ENCODE assay signal across 16 cellular contexts in the genomic region with DNA sequence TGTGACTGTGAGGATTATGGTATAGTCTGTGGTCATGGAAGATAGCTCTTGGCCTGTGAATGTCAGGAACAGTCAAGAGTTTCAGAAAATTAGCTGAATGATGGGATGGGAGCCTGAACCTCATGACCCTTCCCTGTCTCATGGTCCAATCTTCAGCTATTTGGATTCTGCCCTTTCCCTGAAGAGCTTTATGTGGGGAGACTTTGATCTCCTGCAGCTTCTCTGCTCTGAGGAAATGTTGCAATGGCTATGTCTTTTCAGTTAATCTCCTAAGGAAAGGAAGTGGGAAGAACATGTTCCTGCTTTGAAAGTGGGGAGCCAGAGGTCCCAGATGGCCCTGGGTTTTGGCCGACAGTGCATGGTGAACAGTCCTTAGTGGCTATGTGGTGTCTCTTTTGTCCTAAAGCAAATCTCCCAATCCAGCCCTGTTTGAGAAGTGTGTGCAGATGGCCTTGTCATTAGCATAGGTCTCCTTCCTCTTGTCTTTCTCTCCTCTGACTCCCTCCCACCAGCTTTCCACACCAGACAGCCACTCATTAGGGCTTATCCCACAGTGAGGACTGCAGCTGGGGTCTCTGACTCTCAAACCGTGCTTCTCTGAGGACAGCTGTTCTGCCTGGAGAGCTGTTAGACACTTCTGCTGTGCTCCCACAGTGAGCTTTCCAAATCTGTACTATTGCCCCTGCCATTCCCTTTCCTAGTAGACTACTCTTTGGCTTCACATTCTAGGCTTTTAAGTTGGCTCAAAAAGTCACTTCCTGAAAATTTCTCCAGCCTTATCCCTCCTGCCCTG.
DNase-seq lines count a peak whose midpoint lies in the region; ATAC-seq, FAIRE-seq and TF ChIP-seq lines count a peak whose summit lies in the region.
"Had no signal": no experiment of that assay in that cellular context is flagged by ENCODE, and none has a peak within 500 bp of the region (broad histone marks: within the 10 kb centered on the region; RNA-seq: fewer than 3 reads in every experiment).

No MANE protein-coding gene starts in this region.

- H3K4me1 ChIP-seq in ascending aorta (peaks cover 0 to 3% of the 10 kb centered on the region in 2 donors), lower lobe of right lung (no peaks in the 10 kb centered on the region), foreskin keratinocyte (no peaks in the 10 kb centered on the region)

- H3K4me1 Mint-ChIP-seq in type B pancreatic cell (ENCODE audit: unreplicated experiment) (peaks cover 34% of the 10 kb centered on the region), osteocyte (ENCODE audit: unreplicated experiment) (peaks cover 26% of the 10 kb centered on the region)

- no peaks in the 10 kb centered on the region for H3K27me3 Mint-ChIP-seq in type B pancreatic cell
- H3K27me3 Mint-ChIP-seq in osteocyte (ENCODE audit: unreplicated experiment): no peaks in the 10 kb centered on the region
- H3K27me3 Mint-ChIP-seq: activated CD4-positive, alpha-beta memory T cell treated with anti-CD3 and anti-CD28 coated beads for 36 hours had no signal

- ATAC-seq in lower lobe of right lung (peak in 1 of 2 donors; percentile 59), foreskin keratinocyte (no peak)

- no peaks in the 10 kb centered on the region for H3K9me3 Mint-ChIP-seq in type B pancreatic cell
- no peaks in the 10 kb centered on the region for H3K9me3 Mint-ChIP-seq in osteocyte (ENCODE audit: unreplicated experiment)
- H3K9me3 Mint-ChIP-seq: activated CD4-positive, alpha-beta memory T cell treated with anti-CD3 and anti-CD28 coated beads for 36 hours; T-helper 1 cell treated with Interleukin-12 subunit alpha and Interleukin-12 subunit beta and Interleukin-4 antibody, amounts not matched to agents 30 μg/mL and 1 μg/mL, for 36 hours had no signal

- TF ChIP-seq CTCF in ascending aorta (IDR thresholded peaks at IDR 0.05): no peak
- no peak for TF ChIP-seq CTCF in lower lobe of right lung (IDR thresholded peaks at IDR 0.05)
- TF ChIP-seq CTCF in type B pancreatic cell (conservative IDR thresholded peaks at IDR 0.05): no peak
- no peak for TF ChIP-seq CTCF in osteocyte (IDR thresholded peaks at IDR 0.05)
- TF ChIP-seq CTCF in foreskin keratinocyte (conservative IDR thresholded peaks at IDR 0.05): no peak

- H3K27me3 ChIP-seq in ascending aorta (no peaks in the 10 kb centered on the region), lower lobe of right lung (ENCODE audit: low read depth) (no peaks in the 10 kb centered on the region), foreskin keratinocyte (peaks cover 24% of the 10 kb centered on the region)

- H3K27ac ChIP-seq in ascending aorta: peak overlapping the region; percentile 5 to 41
- H3K27ac ChIP-seq in lower lobe of right lung: peak overlapping the region; percentile 31
- H3K27ac ChIP-seq in foreskin keratinocyte: no peak overlapping the region
- H3K27ac ChIP-seq: GM23248 had no signal

- H3K27ac Mint-ChIP-seq in type B pancreatic cell (no peak overlapping the region), osteocyte (ENCODE audit: unreplicated experiment) (no peak overlapping the region)
- H3K27ac Mint-ChIP-seq: activated CD4-positive, alpha-beta memory T cell treated with anti-CD3 and anti-CD28 coated beads for 36 hours; T-helper 1 cell treated with Interleukin-12 subunit alpha and Interleukin-12 subunit beta and Interleukin-4 antibody, amounts not matched to agents 30 μg/mL and 1 μg/mL, for 36 hours had no signal

- H3K9me3 ChIP-seq in ascending aorta (no peaks in the 10 kb centered on the region), lower lobe of right lung (no peaks in the 10 kb centered on the region)

- H3K36me3 ChIP-seq in ascending aorta: peaks cover 2 to 6% of the 10 kb centered on the region in 2 donors
- no peaks in the 10 kb centered on the region for H3K36me3 ChIP-seq in lower lobe of right lung

- peak overlapping the region; percentile 27 for H3K4me3 Mint-ChIP-seq in type B pancreatic cell
- H3K4me3 Mint-ChIP-seq in osteocyte (ENCODE audit: unreplicated experiment): no peak overlapping the region
- H3K4me3 Mint-ChIP-seq: activated CD4-positive, alpha-beta memory T cell treated with anti-CD3 and anti-CD28 coated beads for 36 hours; T-helper 1 cell treated with Interleukin-12 subunit alpha and Interleukin-12 subunit beta and Interleukin-4 antibody, amounts not matched to agents 30 μg/mL and 1 μg/mL, for 36 hours had no signal

- H3K4me3 ChIP-seq in ascending aorta (no peak overlapping the region), lower lobe of right lung (no peak overlapping the region)
- H3K4me3 ChIP-seq: GM23248 had no signal

- DNase-seq in NCI-H524 treated with DMSO at 0.1 percent for 48 hours (lab: John Stamatoyannopoulos, UW): peak; percentile 100
- no peak for DNase-seq in ascending aorta (ENCODE audit: low spot score in 2 of 2)
- DNase-seq in lower lobe of right lung: no peak
- DNase-seq in type B pancreatic cell (ENCODE audit: extremely low spot score, unreplicated experiment): no peak
- DNase-seq in osteocyte (ENCODE audit: extremely low spot score, unreplicated experiment): no peak
- DNase-seq in foreskin keratinocyte: no peak
- DNase-seq in frontal cortex (ENCODE audit: low spot score in 2 of 2): no peak
- DNase-seq: activated CD4-positive, alpha-beta memory T cell treated with anti-CD3 and anti-CD28 coated beads for 36 hours; activated naive CD4-positive, alpha-beta T cell; anterior cingulate cortex; COR-L47; NCI-H2081 treated with DMSO at 0.1 percent for 48 hours; NCI-H510A treated with DMSO at 0.1 percent for 48 hours; SHP77 treated with DMSO at 0.1 percent for 48 hours had no signal

- intact Hi-C loops in ascending aorta (cut with DNase I) (no loop called here), lower lobe of right lung (cut with DNase I) (no loop called here)

- H3K36me3 Mint-ChIP-seq in type B pancreatic cell (peaks cover 19% of the 10 kb centered on the region), osteocyte (ENCODE audit: unreplicated experiment) (no peaks in the 10 kb centered on the region)
- H3K36me3 Mint-ChIP-seq: activated CD4-positive, alpha-beta memory T cell treated with anti-CD3 and anti-CD28 coated beads for 36 hours had no signal

- no peak for FAIRE-seq in frontal cortex (lab: Jason Lieb, UNC)
